Comparison of ENCODE assay signal across 14 cellular contexts in the genomic region with DNA sequence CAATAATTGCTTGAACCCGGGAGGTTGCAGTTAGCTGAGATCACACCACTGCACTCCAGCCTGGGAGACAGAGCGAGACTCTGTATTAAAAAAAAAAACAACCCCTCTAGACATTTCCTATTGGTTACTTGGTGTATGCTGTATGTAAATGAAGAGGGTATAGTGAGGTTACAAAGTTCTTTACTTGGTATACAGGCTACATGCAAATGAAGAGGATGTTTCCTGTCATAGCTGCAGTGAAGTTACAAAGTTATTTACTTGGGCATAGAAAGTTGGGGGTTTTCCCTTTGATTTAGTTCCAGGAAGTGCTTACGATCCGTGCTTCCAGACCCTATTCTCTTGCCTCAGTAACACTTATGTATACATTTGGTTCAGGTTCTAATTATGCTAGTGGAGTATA. TPM values are rescaled to one million over a fixed set of nuclear protein-coding genes. Genes with fewer than 3 reads are reported as not detected.
DNase-seq lines count a peak whose midpoint lies in the region; ATAC-seq and TF ChIP-seq lines count a peak whose summit lies in the region.
"Had no signal": no experiment of that assay in that cellular context is flagged by ENCODE, and none has a peak within 500 bp of the region (broad histone marks: within the 10 kb centered on the region; RNA-seq: fewer than 3 reads in every experiment).

No MANE protein-coding gene starts in this region.

- no peaks in the 10 kb centered on the region for H3K27me3 ChIP-seq in sigmoid colon

- no peak overlapping the region for H3K27ac ChIP-seq in sigmoid colon
- H3K27ac ChIP-seq: SK-N-MC had no signal

- no peaks in the 10 kb centered on the region for H3K9me3 ChIP-seq in sigmoid colon

- H3K36me3 ChIP-seq in sigmoid colon: no peaks in the 10 kb centered on the region

- H3K36me3 Mint-ChIP-seq in activated B cell treated with CpG ODN at 0.5 μM for 24 hours (ENCODE audit: low read depth): no peaks in the 10 kb centered on the region
- H3K36me3 Mint-ChIP-seq: natural killer cell, type B pancreatic cell had no signal

- no peak for DNase-seq in activated B cell treated with CpG ODN at 0.5 μM for 24 hours
- DNase-seq in DMS53 (lab: John Stamatoyannopoulos, UW): no peak
- DNase-seq in sigmoid colon: no peak
- no peak for DNase-seq in NCI-H2227 treated with DMSO at 0.1 percent for 48 hours (lab: John Stamatoyannopoulos, UW)
- no peak for DNase-seq in NCI-H146 (lab: John Stamatoyannopoulos, UW)
- DNase-seq: activated CD8-positive, alpha-beta memory T cell treated with anti-CD3 and anti-CD28 coated beads, Interleukin-2, amount 50 U/mL, for 4 hours; natural killer cell; NCI-H2029; stimulated activated CD4-positive, alpha-beta T cell treated with anti-CD3 and anti-CD28 coated beads, Interleukin-1b, Interleukin-23, amount 100 ng/mL, for 48 hours had no signal

- WGBS in sigmoid colon, 2 donors: 40 to 53% methylated on average over 4 of the region's 4 CpGs

- H3K4me1 ChIP-seq in sigmoid colon: no peaks in the 10 kb centered on the region

- CTCF ChIA-PET in activated B cell treated with CpG ODN at 0.5 μM for 24 hours (lab: Charles Lee): no interaction called here

- POLR2A ChIA-PET in activated B cell treated with CpG ODN at 0.5 μM for 24 hours (lab: Charles Lee): no interaction called here

- H3K4me1 Mint-ChIP-seq in activated B cell treated with CpG ODN at 0.5 μM for 24 hours: peaks cover 43% of the 10 kb centered on the region
- H3K4me1 Mint-ChIP-seq: natural killer cell had no signal

- intact Hi-C loops in activated B cell treated with CpG ODN at 0.5 μM for 24 hours (cut with micrococcal nuclease): loop anchor here (2.0 kb wide), 1 partner anchor 20 kb away; no protein-coding TSS in a partner anchor
- intact Hi-C loops in sigmoid colon (cut with DNase I): no loop called here

- TF ChIP-seq EP300 in sigmoid colon (IDR thresholded peaks at IDR 0.05): no peak

- peaks cover 3% of the 10 kb centered on the region for H3K9me3 Mint-ChIP-seq in activated B cell treated with CpG ODN at 0.5 μM for 24 hours
- H3K9me3 Mint-ChIP-seq: natural killer cell, type B pancreatic cell had no signal

- ATAC-seq in GM18499 (IDR thresholded peaks at IDR 0.05; ENCODE audit: insufficient read depth, unreplicated experiment) (peak; percentile 92), GM19467 (IDR thresholded peaks at IDR 0.05; ENCODE audit: unreplicated experiment) (peak; percentile 84), HG03045 (IDR thresholded peaks at IDR 0.05; ENCODE audit: unreplicated experiment) (peak; percentile 85), activated B cell treated with CpG ODN at 0.5 μM for 24 hours (ENCODE audit: low read depth) (peak; percentile 83)

- H3K4me3 Mint-ChIP-seq in activated B cell treated with CpG ODN at 0.5 μM for 24 hours: no peak overlapping the region
- H3K4me3 Mint-ChIP-seq: natural killer cell, type B pancreatic cell had no signal

- H3K4me3 ChIP-seq in sigmoid colon: no peak overlapping the region
- H3K4me3 ChIP-seq: SK-N-MC had no signal

- TF ChIP-seq POLR2A in sigmoid colon (IDR thresholded peaks at IDR 0.05): no peak

- no peak for TF ChIP-seq CTCF in activated B cell treated with CpG ODN at 0.5 μM for 24 hours (IDR thresholded peaks at IDR 0.05)
- no peak for TF ChIP-seq CTCF in sigmoid colon (IDR thresholded peaks at IDR 0.05)

- peak overlapping the region; percentile 30 for H3K27ac Mint-ChIP-seq in activated B cell treated with CpG ODN at 0.5 μM for 24 hours
- H3K27ac Mint-ChIP-seq: natural killer cell, type B pancreatic cell had no signal

- no peaks in the 10 kb centered on the region for H3K27me3 Mint-ChIP-seq in activated B cell treated with CpG ODN at 0.5 μM for 24 hours
- H3K27me3 Mint-ChIP-seq: type B pancreatic cell had no signal

RNA-seq across cellular contexts. Expression of a gene that starts 38.4 kb away (rescaled TPM):
- 0.37 and 0.58 TPM in 2 replicates for total RNA-seq in activated B cell treated with CpG ODN at 0.5 μM for 24 hours
- total RNA-seq in sigmoid colon: not detected
- polyA plus RNA-seq in sigmoid colon: under 1 TPM in 1 of 3 donors, not detected in 2; 0.44 TPM
